23 cellular contexts compared by ENCODE assay signal in the genomic region with DNA sequence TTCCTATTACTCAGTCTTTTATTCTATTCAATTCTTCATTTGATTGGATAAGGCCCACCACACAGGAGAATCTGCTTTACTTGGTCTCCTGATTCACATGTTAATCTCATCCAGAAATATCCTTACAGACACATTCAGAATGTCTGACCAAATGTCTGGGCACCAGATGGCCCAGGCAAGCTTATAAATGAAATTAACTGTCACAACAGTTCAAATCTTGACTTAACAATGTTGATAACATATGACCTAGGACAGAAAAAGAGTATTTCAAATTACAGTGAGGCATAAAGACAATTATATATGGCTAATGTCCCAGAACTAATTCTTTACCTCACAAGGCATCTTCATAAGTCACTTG.
"Had no signal": no experiment of that assay in that cellular context is flagged by ENCODE, and none has a peak within 500 bp of the region (broad histone marks: within the 10 kb centered on the region; RNA-seq: fewer than 3 reads in every experiment).

No MANE protein-coding gene starts in this region.

- ATAC-seq: gastroesophageal sphincter, heart left ventricle, left lobe of liver, pancreas, right lobe of liver, WTC11 had no signal

- H3K9me3 Mint-ChIP-seq: activated naive CD4-positive, alpha-beta T cell treated with anti-CD3 and anti-CD28 coated beads, Interleukin-2, amount 50 U/mL, for 72 hours; dendritic cell treated with granulocyte-macrophage colony-stimulating factor and Interleukin-4, amounts not matched to agents 40 ng/mL and 50 ng/mL, for 4 days; natural killer cell treated with Interleukin-12 subunit alpha and Interleukin-12 subunit beta and Interleukin-15 and Interleukin-18, amount 100 ng/mL, for 72 hours; stimulated activated effector memory CD8-positive, alpha-beta T cell treated with anti-CD3 and anti-CD28 coated beads, Interleukin-12 subunit alpha, Interleukin-12 subunit beta, amount 100 ng/mL, for 72 hours; WTC11 had no signal

- H3K27ac Mint-ChIP-seq: activated naive CD4-positive, alpha-beta T cell treated with anti-CD3 and anti-CD28 coated beads, Interleukin-2, amount 50 U/mL, for 72 hours; dendritic cell treated with granulocyte-macrophage colony-stimulating factor and Interleukin-4, amounts not matched to agents 40 ng/mL and 50 ng/mL, for 4 days; WTC11 had no signal

- H3K27me3 Mint-ChIP-seq: dendritic cell treated with granulocyte-macrophage colony-stimulating factor and Interleukin-4, amounts not matched to agents 40 ng/mL and 50 ng/mL, for 4 days; natural killer cell treated with Interleukin-12 subunit alpha and Interleukin-12 subunit beta and Interleukin-15 and Interleukin-18, amount 100 ng/mL, for 72 hours had no signal

- H3K36me3 Mint-ChIP-seq: activated naive CD4-positive, alpha-beta T cell treated with anti-CD3 and anti-CD28 coated beads, Interleukin-2, amount 50 U/mL, for 72 hours; natural killer cell treated with Interleukin-12 subunit alpha and Interleukin-12 subunit beta and Interleukin-15 and Interleukin-18, amount 100 ng/mL, for 72 hours had no signal

- H3K4me3 Mint-ChIP-seq: dendritic cell treated with granulocyte-macrophage colony-stimulating factor and Interleukin-4, amounts not matched to agents 40 ng/mL and 50 ng/mL, for 4 days; stimulated activated effector memory CD8-positive, alpha-beta T cell treated with anti-CD3 and anti-CD28 coated beads, Interleukin-12 subunit alpha, Interleukin-12 subunit beta, amount 100 ng/mL, for 72 hours; WTC11 had no signal

- FAIRE-seq: endothelial cell of umbilical vein, kidney, pancreas, TTC549 had no signal

- DNase-seq: activated CD4-positive, alpha-beta T cell treated with anti-CD3 and anti-CD28 coated beads for 4 hours; activated CD8-positive, alpha-beta memory T cell treated with anti-CD3 and anti-CD28 coated beads, Interleukin-2, amount 50 U/mL, for 48 hours; activated effector memory CD4-positive, alpha-beta T cell treated with anti-CD3 and anti-CD28 coated beads, Interleukin-2, amount 50 U/mL, for 16 hours; activated T-cell treated with anti-CD3 and anti-CD28 coated beads, Interleukin-2, amount 50 U/mL, for 48 hours; amniotic stem cell; effector memory CD4-positive, alpha-beta T cell; heart left ventricle; kidney; pancreas; right lobe of liver; stimulated activated CD4-positive, alpha-beta T cell treated with anti-CD3 and anti-CD28 coated beads, Interleukin-4, amount 100 ng/mL, for 24 hours; stomach; testis; upper lobe of left lung had no signal
